Comparison of ENCODE assay signal across 27 cellular contexts in genomic region chr2:172951554-172951953, GRCh38.
A peak's percentile ranks its signal among the peaks of the same experiment; 100 is the strongest.
DNase-seq lines count a peak whose midpoint lies in the region; ATAC-seq, FAIRE-seq and TF ChIP-seq lines count a peak whose summit lies in the region.
"Had no signal": no experiment of that assay in that cellular context is flagged by ENCODE, and none has a peak within 500 bp of the region (broad histone marks: within the 10 kb centered on the region; RNA-seq: fewer than 3 reads in every experiment).

No MANE protein-coding gene starts in this region.

- 0% methylated on average over 2 of the region's 2 CpGs for WGBS in K562 (ENCODE audit: insufficient coverage, low coverage, missing lambda C conversion rate)
- 93 to 95% (median 94%) methylated on average over 2 of the region's 2 CpGs for WGBS in heart left ventricle, 4 donors

- no peak overlapping the region for H3K4me2 ChIP-seq in GM23338
- no peak overlapping the region for H3K4me2 ChIP-seq in K562 (ENCODE audit: insufficient read depth, low read length)
- H3K4me2 ChIP-seq: BLaER1 treated with 17β-estradiol and CSF1 and Interleukin-3, amounts not matched to agents 10 nM and 100 nM had no signal

- no peaks in the 10 kb centered on the region for H3K9me3 ChIP-seq in K562 (replicated peaks; ENCODE audit: control insufficient read depth, insufficient read depth, low read depth, low read length)
- H3K9me3 ChIP-seq in heart left ventricle: no peaks in the 10 kb centered on the region
- H3K9me3 ChIP-seq: MG63, SJSA1 had no signal

- no peak for TF ChIP-seq CTCF in GM23338 (conservative IDR thresholded peaks at IDR 0.05; ENCODE audit: low read depth in 2 of 2)
- no peak for TF ChIP-seq CTCF in K562 (IDR thresholded peaks at IDR 0.05 in 2 of 3, conservative IDR thresholded peaks at IDR 0.05 in 1 of 3; ENCODE audit: insufficient read depth in 2 of 3, low read depth in 1 of 3, low read length in 3 of 3)
- TF ChIP-seq CTCF in heart left ventricle (IDR thresholded peaks at IDR 0.05): no peak

- H3K9me1 ChIP-seq in K562 (ENCODE audit: control insufficient read depth, insufficient read depth, low read length): no peaks in the 10 kb centered on the region

- BruUV-seq in K562 (replicated peaks; lab: Mats Ljungman, UMichigan): no TSS peak

- H3K36me3 ChIP-seq in GM23338 (ENCODE audit: insufficient read depth) (no peaks in the 10 kb centered on the region), K562 (ENCODE audit: control insufficient read depth, insufficient read depth, low read length) (no peaks in the 10 kb centered on the region), heart left ventricle (no peaks in the 10 kb centered on the region)
- H3K36me3 ChIP-seq: BLaER1 treated with 17β-estradiol and CSF1 and Interleukin-3, amounts not matched to agents 10 nM and 100 nM; HAP-1; MG63; SJSA1 had no signal

- H2AFZ ChIP-seq in GM23338 (no peak overlapping the region), K562 (ENCODE audit: low read depth, low read length) (no peak overlapping the region)

- no peaks in the 10 kb centered on the region for H3K9me2 ChIP-seq in GM23338 (ENCODE audit: insufficient read depth)

- no peaks in the 10 kb centered on the region for H4K20me1 ChIP-seq in GM23338 (replicated peaks; ENCODE audit: insufficient read depth)
- no peaks in the 10 kb centered on the region for H4K20me1 ChIP-seq in K562 (replicated peaks; ENCODE audit: control insufficient read depth, insufficient read depth, low read length)
- H4K20me1 ChIP-seq: BLaER1 treated with 17β-estradiol and CSF1 and Interleukin-3, amounts not matched to agents 10 nM and 100 nM had no signal

- TF ChIP-seq RAD21 in K562 (CRISPR knock-in tag; conservative IDR thresholded peaks at IDR 0.05 in 1 of 2, IDR thresholded peaks at IDR 0.05 in 1 of 2): no peak

- H3K4me1 Mint-ChIP-seq in activated naive CD8-positive, alpha-beta T cell treated with anti-CD3 and anti-CD28 coated beads, Interleukin-2, amount 50 U/mL, for 24 hours: peaks cover 26% of the 10 kb centered on the region
- H3K4me1 Mint-ChIP-seq in activated naive CD8-positive, alpha-beta T cell treated with anti-CD3 and anti-CD28 coated beads for 36 hours: peaks cover 12% of the 10 kb centered on the region
- H3K4me1 Mint-ChIP-seq in GM23338: peaks cover 24% of the 10 kb centered on the region
- H3K4me1 Mint-ChIP-seq in stimulated activated memory B cell treated with anti-CD40 and anti-IgM and Interleukin-4, amounts not matched to agents 10 μg/mL and 1 μg/mL and 100 μg/mL, for 72 hours: no peaks in the 10 kb centered on the region

- H3K4me3 ChIP-seq in GM23338: no peak overlapping the region
- no peak overlapping the region for H3K4me3 ChIP-seq in K562
- H3K4me3 ChIP-seq in heart left ventricle: no peak overlapping the region
- H3K4me3 ChIP-seq: BLaER1 treated with 17β-estradiol and CSF1 and Interleukin-3, amounts not matched to agents 10 nM and 100 nM; GM12878; HAP-1; MG63; SJSA1 had no signal

- intact Hi-C loops in K562 (cut with micrococcal nuclease) (no loop called here), heart left ventricle (cut with DNase I) (no loop called here)

- H3K9ac ChIP-seq in K562 (ENCODE audit: insufficient read depth in 1 of 2, low read depth in 2 of 2, low read length in 2 of 2): no peak overlapping the region
- H3K9ac ChIP-seq: BLaER1 treated with 17β-estradiol and CSF1 and Interleukin-3, amounts not matched to agents 10 nM and 100 nM had no signal

- no peaks in the 10 kb centered on the region for H3K9me3 Mint-ChIP-seq in activated naive CD8-positive, alpha-beta T cell treated with anti-CD3 and anti-CD28 coated beads, Interleukin-2, amount 50 U/mL, for 24 hours
- H3K9me3 Mint-ChIP-seq in activated naive CD8-positive, alpha-beta T cell treated with anti-CD3 and anti-CD28 coated beads for 36 hours: peaks cover 1% of the 10 kb centered on the region
- no peaks in the 10 kb centered on the region for H3K9me3 Mint-ChIP-seq in GM23338
- no peaks in the 10 kb centered on the region for H3K9me3 Mint-ChIP-seq in stimulated activated memory B cell treated with anti-CD40 and anti-IgM and Interleukin-4, amounts not matched to agents 10 μg/mL and 1 μg/mL and 100 μg/mL, for 72 hours
- H3K9me3 Mint-ChIP-seq: CD4-positive, alpha-beta T cell had no signal

- H3K4me3 Mint-ChIP-seq in activated naive CD8-positive, alpha-beta T cell treated with anti-CD3 and anti-CD28 coated beads, Interleukin-2, amount 50 U/mL, for 24 hours: no peak overlapping the region
- H3K4me3 Mint-ChIP-seq in activated naive CD8-positive, alpha-beta T cell treated with anti-CD3 and anti-CD28 coated beads for 36 hours: no peak overlapping the region
- H3K4me3 Mint-ChIP-seq in GM23338: no peak overlapping the region
- no peak overlapping the region for H3K4me3 Mint-ChIP-seq in stimulated activated memory B cell treated with anti-CD40 and anti-IgM and Interleukin-4, amounts not matched to agents 10 μg/mL and 1 μg/mL and 100 μg/mL, for 72 hours
- H3K4me3 Mint-ChIP-seq: CD4-positive, alpha-beta T cell had no signal

- H3K79me2 ChIP-seq in GM23338 (replicated peaks; ENCODE audit: insufficient read depth) (no peaks in the 10 kb centered on the region), K562 (ENCODE audit: control insufficient read depth, insufficient read depth, low read length) (no peaks in the 10 kb centered on the region)

- H3K4me1 ChIP-seq in GM23338 (ENCODE audit: insufficient read depth): no peaks in the 10 kb centered on the region
- H3K4me1 ChIP-seq in K562 (replicated peaks in 1 of 2; ENCODE audit: control insufficient read depth in 2 of 2, insufficient read depth in 2 of 2, low read length in 2 of 2): no peaks in the 10 kb centered on the region
- H3K4me1 ChIP-seq in heart left ventricle: no peaks in the 10 kb centered on the region
- H3K4me1 ChIP-seq: HAP-1 had no signal

- H3K27me3 ChIP-seq in GM23338 (ENCODE audit: insufficient read depth) (no peaks in the 10 kb centered on the region), K562 (ENCODE audit: control insufficient read depth in 2 of 2, insufficient read depth in 2 of 2, low read length in 2 of 2) (peaks cover 10 to 12% of the 10 kb centered on the region in 2 experiments; a peak in 3 of 5 replicates), heart left ventricle (no peaks in the 10 kb centered on the region)
- H3K27me3 ChIP-seq: BLaER1 treated with 17β-estradiol and CSF1 and Interleukin-3, amounts not matched to agents 10 nM and 100 nM; MG63; SJSA1 had no signal

- in situ Hi-C loops in K562 (cut with MboI): no loop called here

- H3K27me3 Mint-ChIP-seq in activated naive CD8-positive, alpha-beta T cell treated with anti-CD3 and anti-CD28 coated beads, Interleukin-2, amount 50 U/mL, for 24 hours: no peaks in the 10 kb centered on the region
- H3K27me3 Mint-ChIP-seq in activated naive CD8-positive, alpha-beta T cell treated with anti-CD3 and anti-CD28 coated beads for 36 hours: peaks cover 9% of the 10 kb centered on the region
- H3K27me3 Mint-ChIP-seq in GM23338 (ENCODE audit: insufficient read depth, low read depth, poor library complexity): no peaks in the 10 kb centered on the region
- peaks cover 31% of the 10 kb centered on the region for H3K27me3 Mint-ChIP-seq in stimulated activated memory B cell treated with anti-CD40 and anti-IgM and Interleukin-4, amounts not matched to agents 10 μg/mL and 1 μg/mL and 100 μg/mL, for 72 hours
- H3K27me3 Mint-ChIP-seq: CD4-positive, alpha-beta T cell had no signal

- DNase-seq in activated naive CD8-positive, alpha-beta T cell treated with anti-CD3 and anti-CD28 coated beads, Interleukin-2, amount 50 U/mL, for 24 hours: no peak
- no peak for DNase-seq in activated naive CD8-positive, alpha-beta T cell treated with anti-CD3 and anti-CD28 coated beads for 36 hours
- DNase-seq in GM23338 (ENCODE audit: low spot score): no peak
- DNase-seq in K562 (ENCODE audit: extremely low read depth in 1 of 4, low spot score in 3 of 4): no peak
- DNase-seq in stimulated activated CD4-positive, alpha-beta T cell treated with anti-CD3 and anti-CD28 coated beads, Interleukin-4, amount 100 ng/mL, for 24 hours: no peak
- no peak for DNase-seq in heart left ventricle
- DNase-seq: AML-193; CD4-positive, alpha-beta T cell; GOT3; KBM-7; MG63; NCI-H1105 treated with DMSO at 0.1 percent for 48 hours; NCI-H146; NCI-H1930; NCI-H2107; NCI-H226; NCI-H510A treated with DMSO at 0.1 percent for 48 hours had no signal

- ATAC-seq in activated naive CD8-positive, alpha-beta T cell treated with anti-CD3 and anti-CD28 coated beads, Interleukin-2, amount 50 U/mL, for 24 hours: no peak
- peak; percentile 25; the same call in 1 of the 3 replicates for ATAC-seq in GM23338
- ATAC-seq in K562: peak; percentile 71; the same call in 2 of the 3 replicates
- peak; percentile 50 for ATAC-seq in stimulated activated memory B cell treated with anti-CD40 and anti-IgM and Interleukin-4, amounts not matched to agents 10 μg/mL and 1 μg/mL and 100 μg/mL, for 72 hours
- ATAC-seq in GM21390 (IDR thresholded peaks at IDR 0.05; ENCODE audit: unreplicated experiment): no peak
- no peak for ATAC-seq in heart left ventricle
- ATAC-seq: GM12878, Right ventricle myocardium inferior had no signal

- TF ChIP-seq POLR2A in K562 (conservative IDR thresholded peaks at IDR 0.05) (no peak), heart left ventricle (IDR thresholded peaks at IDR 0.05) (no peak)

- POLR2A ChIA-PET in K562 (lab: Yijun Ruan, JAX): interaction anchor here (0.8 kb wide), 1 partner anchor 15 kb away, joined by 3 read pairs; no protein-coding TSS in a partner anchor

- FAIRE-seq in K562 (lab: Jason Lieb, UNC): no peak
- FAIRE-seq: A204.1, D721Med, G401.6, GM12878 had no signal

- no peaks in the 10 kb centered on the region for H3K36me3 Mint-ChIP-seq in activated naive CD8-positive, alpha-beta T cell treated with anti-CD3 and anti-CD28 coated beads, Interleukin-2, amount 50 U/mL, for 24 hours (ENCODE audit: low read depth)
- peaks cover 2% of the 10 kb centered on the region for H3K36me3 Mint-ChIP-seq in activated naive CD8-positive, alpha-beta T cell treated with anti-CD3 and anti-CD28 coated beads for 36 hours
- no peaks in the 10 kb centered on the region for H3K36me3 Mint-ChIP-seq in GM23338 (ENCODE audit: low read depth)
- H3K36me3 Mint-ChIP-seq in stimulated activated memory B cell treated with anti-CD40 and anti-IgM and Interleukin-4, amounts not matched to agents 10 μg/mL and 1 μg/mL and 100 μg/mL, for 72 hours: no peaks in the 10 kb centered on the region

- CTCF ChIA-PET in K562 (lab: Yijun Ruan, JAX; ENCODE audit: low intra/inter-chr PET ratio): no interaction called here

- H3K27ac ChIP-seq in GM23338 (ENCODE audit: low read depth) (no peak overlapping the region), K562 (ENCODE audit: extremely low read depth, low read depth, low read length) (no peak overlapping the region), heart left ventricle (no peak overlapping the region)
- H3K27ac ChIP-seq: BLaER1 treated with 17β-estradiol and CSF1 and Interleukin-3, amounts not matched to agents 10 nM and 100 nM; SJSA1 had no signal

- H3K27ac Mint-ChIP-seq in activated naive CD8-positive, alpha-beta T cell treated with anti-CD3 and anti-CD28 coated beads, Interleukin-2, amount 50 U/mL, for 24 hours: peak overlapping the region; percentile 27
- no peak overlapping the region for H3K27ac Mint-ChIP-seq in activated naive CD8-positive, alpha-beta T cell treated with anti-CD3 and anti-CD28 coated beads for 36 hours
- no peak overlapping the region for H3K27ac Mint-ChIP-seq in GM23338
- H3K27ac Mint-ChIP-seq in stimulated activated memory B cell treated with anti-CD40 and anti-IgM and Interleukin-4, amounts not matched to agents 10 μg/mL and 1 μg/mL and 100 μg/mL, for 72 hours: no peak overlapping the region
- H3K27ac Mint-ChIP-seq: CD4-positive, alpha-beta T cell had no signal

- TF ChIP-seq EP300 in K562 (IDR thresholded peaks at IDR 0.05; ENCODE audit: low read length): no peak

- H3F3A ChIP-seq in GM23338 (replicated peaks; ENCODE audit: low read depth): no peaks in the 10 kb centered on the region

Comparison
In these comparisons a context has a peak if more than half of its experiments do, and no peak if none do; other contexts are left out.
1. ATAC-seq: peak in GM23338 (single experiment), K562 (single experiment) and stimulated activated memory B cell treated with anti-CD40 and anti-IgM and Interleukin-4, amounts not matched to agents 10 μg/mL and 1 μg/mL and 100 μg/mL, for 72 hours (single experiment); none in activated naive CD8-positive, alpha-beta T cell treated with anti-CD3 and anti-CD28 coated beads, Interleukin-2, amount 50 U/mL, for 24 hours (single experiment), GM21390 (single experiment) and heart left ventricle (0 of 4).